8 cellular contexts compared by ENCODE assay signal in the genomic region with DNA sequence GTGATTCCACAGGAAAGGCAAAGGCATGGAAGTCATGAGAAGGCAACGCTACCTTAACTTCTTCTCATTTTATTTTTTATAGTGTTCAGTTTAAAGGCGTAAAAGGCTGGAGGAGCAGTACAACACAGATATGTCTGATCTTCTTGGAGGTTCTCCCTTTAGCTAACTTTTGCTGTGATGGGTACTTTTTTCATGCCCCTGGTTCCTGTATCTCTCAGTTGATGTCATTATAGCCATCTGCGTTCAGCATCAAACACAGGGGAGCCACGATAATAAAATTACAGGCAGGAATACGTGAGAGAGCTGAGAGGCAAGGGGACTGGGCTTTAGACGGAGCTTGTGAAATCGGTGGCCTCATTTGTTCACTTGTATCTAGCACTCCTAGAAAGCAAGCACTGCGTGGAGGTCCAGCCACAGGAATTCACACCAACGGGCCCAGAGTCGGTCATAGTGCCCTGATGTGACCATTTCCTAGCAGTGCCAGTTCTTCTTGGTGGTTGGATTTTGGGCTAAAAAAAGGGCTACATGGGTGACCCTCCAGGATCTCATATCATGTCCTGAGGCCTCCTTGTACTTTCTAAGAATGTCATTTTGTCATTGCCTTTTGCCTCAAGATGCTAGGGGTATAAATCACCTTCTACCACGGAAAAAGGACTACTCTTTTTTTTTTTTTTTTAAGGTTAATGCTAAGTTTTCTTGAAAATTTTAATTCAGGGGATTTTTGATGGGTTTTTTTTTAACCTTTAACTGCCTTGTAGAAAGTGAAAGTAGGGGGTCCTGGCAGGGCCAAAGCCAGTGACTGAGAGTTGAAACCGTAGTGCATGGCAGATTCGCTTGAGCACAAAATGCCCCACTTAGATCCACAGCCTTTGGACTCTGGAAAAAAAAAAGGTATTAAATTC.
A peak's percentile ranks its signal among the peaks of the same experiment; 100 is the strongest.
DNase-seq lines count a peak whose midpoint lies in the region; ATAC-seq and TF ChIP-seq lines count a peak whose summit lies in the region.

No MANE protein-coding gene starts in this region.

- POLR2A ChIA-PET in HEK293T (lab: Yijun Ruan, JAX): no interaction called here

- H3K27ac Mint-ChIP-seq in naive B cell: peak overlapping the region; percentile 79 to 98 (median 94)

- peak overlapping the region; percentile 67 to 90 (median 82) for H3K4me3 Mint-ChIP-seq in naive B cell

- ATAC-seq in GM18511 (IDR thresholded peaks at IDR 0.05; ENCODE audit: unreplicated experiment) (peak; percentile 74), GM21528 (IDR thresholded peaks at IDR 0.05; ENCODE audit: low FRiP score, unreplicated experiment) (peak; percentile 66), HG03575 (IDR thresholded peaks at IDR 0.05; ENCODE audit: extremely low read depth, insufficient number of reproducible peaks, low FRiP score, unreplicated experiment) (peak; percentile 45), naive B cell (ENCODE audit: low read depth in 2 of 2) (peak; percentile 78 to 82), SK-N-SH treated with all-trans-retinoic acid at 6 μM for 48 hours (no peak)

- no peaks in the 10 kb centered on the region for H3K27me3 Mint-ChIP-seq in naive B cell

- CTCF ChIA-PET in HEK293T (lab: Yijun Ruan, JAX): no interaction called here

- H3K4me1 Mint-ChIP-seq in naive B cell: peaks cover 74 to 96% (median 91%) of the 10 kb centered on the region in 3 donors

- peaks cover 7 to 12% of the 10 kb centered on the region in 2 donors for H3K36me3 Mint-ChIP-seq in naive B cell

- DNase-seq in naive B cell (peak; percentile 39), HEK293T (ENCODE audit: extremely low spot score) (no peak), NCI-H1694 treated with DMSO at 0.1 percent for 48 hours (lab: John Stamatoyannopoulos, UW) (no peak), superior temporal gyrus (ENCODE audit: extremely low spot score) (no peak)

- H3K9me3 Mint-ChIP-seq in naive B cell: no peaks in the 10 kb centered on the region

TF ChIP-seq in SK-N-SH treated with all-trans-retinoic acid at 6 μM for 48 hours, 23 proteins besides CTCF, POLR2A, EP300 and RAD21:
- TF ChIP-seq, protein P1, sequence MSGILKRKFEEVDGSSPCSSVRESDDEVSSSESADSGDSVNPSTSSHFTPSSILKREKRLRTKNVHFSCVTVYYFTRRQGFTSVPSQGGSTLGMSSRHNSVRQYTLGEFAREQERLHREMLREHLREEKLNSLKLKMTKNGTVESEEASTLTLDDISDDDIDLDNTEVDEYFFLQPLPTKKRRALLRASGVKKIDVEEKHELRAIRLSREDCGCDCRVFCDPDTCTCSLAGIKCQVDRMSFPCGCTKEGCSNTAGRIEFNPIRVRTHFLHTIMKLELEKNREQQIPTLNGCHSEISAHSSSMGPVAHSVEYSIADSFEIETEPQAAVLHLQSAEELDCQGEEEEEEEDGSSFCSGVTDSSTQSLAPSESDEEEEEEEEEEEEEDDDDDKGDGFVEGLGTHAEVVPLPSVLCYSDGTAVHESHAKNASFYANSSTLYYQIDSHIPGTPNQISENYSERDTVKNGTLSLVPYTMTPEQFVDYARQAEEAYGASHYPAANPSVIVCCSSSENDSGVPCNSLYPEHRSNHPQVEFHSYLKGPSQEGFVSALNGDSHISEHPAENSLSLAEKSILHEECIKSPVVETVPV (CRISPR knock-in tag; IDR thresholded peaks at IDR 0.05): no peak
- no peak for TF ChIP-seq SNAI2 (CRISPR knock-in tag; IDR thresholded peaks at IDR 0.05)
- TF ChIP-seq RARB (CRISPR knock-in tag; IDR thresholded peaks at IDR 0.05): no peak
- no peak for TF ChIP-seq BACH2 (CRISPR knock-in tag; IDR thresholded peaks at IDR 0.05; ENCODE audit: borderline replicate concordance)
- no peak for TF ChIP-seq ZNF565 (CRISPR knock-in tag; conservative IDR thresholded peaks at IDR 0.05; ENCODE audit: low read depth)
- TF ChIP-seq CSDC2 (CRISPR knock-in tag; IDR thresholded peaks at IDR 0.05): no peak
- TF ChIP-seq, protein P2, sequence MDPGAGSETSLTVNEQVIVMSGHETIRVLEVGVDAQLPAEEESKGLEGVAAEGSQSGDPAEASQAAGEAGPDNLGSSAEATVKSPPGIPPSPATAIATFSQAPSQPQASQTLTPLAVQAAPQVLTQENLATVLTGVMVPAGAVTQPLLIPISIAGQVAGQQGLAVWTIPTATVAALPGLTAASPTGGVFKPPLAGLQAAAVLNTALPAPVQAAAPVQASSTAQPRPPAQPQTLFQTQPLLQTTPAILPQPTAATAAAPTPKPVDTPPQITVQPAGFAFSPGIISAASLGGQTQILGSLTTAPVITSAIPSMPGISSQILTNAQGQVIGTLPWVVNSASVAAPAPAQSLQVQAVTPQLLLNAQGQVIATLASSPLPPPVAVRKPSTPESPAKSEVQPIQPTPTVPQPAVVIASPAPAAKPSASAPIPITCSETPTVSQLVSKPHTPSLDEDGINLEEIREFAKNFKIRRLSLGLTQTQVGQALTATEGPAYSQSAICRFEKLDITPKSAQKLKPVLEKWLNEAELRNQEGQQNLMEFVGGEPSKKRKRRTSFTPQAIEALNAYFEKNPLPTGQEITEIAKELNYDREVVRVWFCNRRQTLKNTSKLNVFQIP (CRISPR knock-in tag; IDR thresholded peaks at IDR 0.05; ENCODE audit: borderline replicate concordance, low read depth): no peak

TF ChIP-seq in HEK293T, 16 proteins besides CTCF, POLR2A, EP300 and RAD21:
- TF ChIP-seq ZNF384 (IDR thresholded peaks at IDR 0.05) (no peak), CTBP1 (IDR thresholded peaks at IDR 0.05; ENCODE audit: borderline replicate concordance) (no peak), ARNT (IDR thresholded peaks at IDR 0.05) (no peak), FOXM1 (IDR thresholded peaks at IDR 0.05; ENCODE audit: borderline replicate concordance) (no peak), HDGF (IDR thresholded peaks at IDR 0.05; ENCODE audit: borderline replicate concordance) (no peak), LEF1 (IDR thresholded peaks at IDR 0.05; ENCODE audit: borderline replicate concordance) (no peak), NFRKB (IDR thresholded peaks at IDR 0.05) (no peak), FOXA1 (IDR thresholded peaks at IDR 0.05) (no peak), L3MBTL2 (conservative IDR thresholded peaks at IDR 0.05) (no peak), FOXK2 (IDR thresholded peaks at IDR 0.05) (no peak), ELF4 (IDR thresholded peaks at IDR 0.05) (no peak), SUZ12 (IDR thresholded peaks at IDR 0.05) (no peak), TARDBP (IDR thresholded peaks at IDR 0.05) (no peak), SP1 (IDR thresholded peaks at IDR 0.05) (no peak), BHLHE40 (IDR thresholded peaks at IDR 0.05; ENCODE audit: borderline replicate concordance) (no peak)
- TF ChIP-seq, protein P3, sequence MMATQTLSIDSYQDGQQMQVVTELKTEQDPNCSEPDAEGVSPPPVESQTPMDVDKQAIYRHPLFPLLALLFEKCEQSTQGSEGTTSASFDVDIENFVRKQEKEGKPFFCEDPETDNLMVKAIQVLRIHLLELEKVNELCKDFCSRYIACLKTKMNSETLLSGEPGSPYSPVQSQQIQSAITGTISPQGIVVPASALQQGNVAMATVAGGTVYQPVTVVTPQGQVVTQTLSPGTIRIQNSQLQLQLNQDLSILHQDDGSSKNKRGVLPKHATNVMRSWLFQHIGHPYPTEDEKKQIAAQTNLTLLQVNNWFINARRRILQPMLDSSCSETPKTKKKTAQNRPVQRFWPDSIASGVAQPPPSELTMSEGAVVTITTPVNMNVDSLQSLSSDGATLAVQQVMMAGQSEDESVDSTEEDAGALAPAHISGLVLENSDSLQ (IDR thresholded peaks at IDR 0.05): no peak
